In genomic region chr3:176041812-176042211, GRCh38 we compare ENCODE assay signal across 1 cellular context.
TF ChIP-seq lines count a peak whose summit lies in the region.

No MANE protein-coding gene starts in this region.

TF ChIP-seq in GM23338, 12 proteins besides CTCF, POLR2A, EP300 and RAD21:
- TF ChIP-seq ZNF462 (CRISPR knock-in tag; IDR thresholded peaks at IDR 0.05) (no peak), NANOG (IDR thresholded peaks at IDR 0.05; ENCODE audit: borderline replicate concordance) (no peak), STAT1 (IDR thresholded peaks at IDR 0.05; ENCODE audit: unreplicated experiment) (no peak), ZNF114 (CRISPR knock-in tag; IDR thresholded peaks at IDR 0.05) (no peak)
TF ChIP-seq in GM23338: peak in this region for 0.
